8 cellular contexts compared by ENCODE assay signal in genomic region chr19:344625-345319, GRCh38. TPM values are rescaled to one million over a fixed set of nuclear protein-coding genes. Genes with fewer than 3 reads are reported as not detected.
DNase-seq lines count a peak whose midpoint lies in the region; TF ChIP-seq lines count a peak whose summit lies in the region.

A gene with protein sequence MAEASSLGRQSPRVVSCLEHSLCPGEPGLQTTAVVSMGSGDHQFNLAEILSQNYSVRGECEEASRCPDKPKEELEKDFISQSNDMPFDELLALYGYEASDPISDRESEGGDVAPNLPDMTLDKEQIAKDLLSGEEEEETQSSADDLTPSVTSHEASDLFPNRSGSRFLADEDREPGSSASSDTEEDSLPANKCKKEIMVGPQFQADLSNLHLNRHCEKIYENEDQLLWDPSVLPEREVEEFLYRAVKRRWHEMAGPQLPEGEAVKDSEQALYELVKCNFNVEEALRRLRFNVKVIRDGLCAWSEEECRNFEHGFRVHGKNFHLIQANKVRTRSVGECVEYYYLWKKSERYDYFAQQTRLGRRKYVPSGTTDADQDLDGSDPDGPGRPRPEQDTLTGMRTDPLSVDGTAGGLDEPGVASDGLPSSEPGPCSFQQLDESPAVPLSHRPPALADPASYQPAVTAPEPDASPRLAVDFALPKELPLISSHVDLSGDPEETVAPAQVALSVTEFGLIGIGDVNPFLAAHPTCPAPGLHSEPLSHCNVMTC (minus strand): TSS chr19:344796. CDS start chr19:344782, 14 bp downstream.

- DNase-seq in DMS79 (lab: John Stamatoyannopoulos, UW) (peak; percentile 23), GOT3 (lab: John Stamatoyannopoulos, UW) (peak; percentile 33), MV-4-11 (lab: John Stamatoyannopoulos, UW) (peak; percentile 53), T-helper 2 cell (peak; percentile 82 to 87 (median 84)), amygdala (lab: John Stamatoyannopoulos, UW) (peak; percentile 28 to 91 (median 78)), right atrium auricular region (ENCODE audit: low spot score) (peak; percentile 86), pulmonary artery endothelial cell (ENCODE audit: low read depth, low spot score) (no peak)

- H3K9me3 ChIP-seq in right atrium auricular region: no peaks in the 10 kb centered on the region

- 5% methylated on average over 77 of the region's 77 CpGs for WGBS in urinary bladder

- H3K27me3 ChIP-seq in right atrium auricular region: no peaks in the 10 kb centered on the region

- peak within 1 kb of the TSS; percentile 90 to 93 for H3K4me3 ChIP-seq in right atrium auricular region
- H3K4me3 ChIP-seq in urinary bladder (ENCODE audit: low read depth, low read length): peak within 1 kb of the TSS; percentile 94

- H3K36me3 ChIP-seq in right atrium auricular region: no peaks in the 10 kb centered on the region
- no peaks in the 10 kb centered on the region for H3K36me3 ChIP-seq in urinary bladder (ENCODE audit: insufficient read depth)

- peaks cover 0 to 43% of the 10 kb centered on the region in 2 donors for H3K4me1 ChIP-seq in right atrium auricular region
- H3K4me1 ChIP-seq in urinary bladder (ENCODE audit: insufficient read depth): no peaks in the 10 kb centered on the region

- no peak for TF ChIP-seq CTCF in right atrium auricular region (IDR thresholded peaks at IDR 0.05)

- H3K27ac ChIP-seq in right atrium auricular region (peak within 1 kb of the TSS; percentile 79 to 85), urinary bladder (ENCODE audit: low read depth) (no peak within 1 kb of the TSS)

RNA-seq across cellular contexts. Expression of the gene that starts here (rescaled TPM):
- 10 to 100 TPM; 15.2 to 22.4 TPM for total RNA-seq in right atrium auricular region
- 20.1 and 31.0 TPM in 2 replicates for total RNA-seq in pulmonary artery endothelial cell
- total RNA-seq in urinary bladder: 16.0 TPM
- 30.4 TPM for polyA plus RNA-seq in urinary bladder
